18 cellular contexts compared by ENCODE assay signal in the genomic region with DNA sequence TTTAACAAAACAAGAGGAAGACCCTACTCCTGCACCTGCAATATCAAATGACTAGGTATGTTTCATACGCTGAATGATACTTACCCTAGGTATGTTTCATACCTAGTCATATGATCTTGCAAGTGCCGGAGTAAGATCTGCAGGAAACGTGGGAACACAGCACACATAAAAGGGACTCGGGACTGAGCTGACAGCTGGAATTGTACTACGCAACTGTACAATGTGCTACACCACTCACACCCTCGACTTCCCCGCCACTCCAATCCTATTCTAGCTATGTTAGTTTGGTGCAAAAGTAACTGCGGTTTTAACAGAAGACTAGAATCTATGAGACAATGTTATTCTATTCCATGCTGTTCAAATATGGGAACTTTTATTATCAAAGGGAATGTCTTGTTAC. TPM values are rescaled to one million over a fixed set of nuclear protein-coding genes. Genes with fewer than 3 reads are reported as not detected.
"Had no signal": no experiment of that assay in that cellular context is flagged by ENCODE, and none has a peak within 500 bp of the region (broad histone marks: within the 10 kb centered on the region; RNA-seq: fewer than 3 reads in every experiment).

No MANE protein-coding gene starts in this region.

- H3K4me1 ChIP-seq: vagina had no signal

- H3K4me3 Mint-ChIP-seq: activated CD8-positive, alpha-beta memory T cell treated with anti-CD3 and anti-CD28 coated beads, Interleukin-2, amount 10 ng/mL, durations not matched to agents 7 days and 5 days; natural killer cell treated with Interleukin-12 subunit alpha and Interleukin-12 subunit beta and Interleukin-15 and Interleukin-18, amount 100 ng/mL, for 72 hours had no signal

- H3K27ac ChIP-seq: adrenal gland, dorsolateral prefrontal cortex, hepatocyte, tibial nerve, vagina had no signal

- H3K4me1 Mint-ChIP-seq: activated CD8-positive, alpha-beta memory T cell treated with anti-CD3 and anti-CD28 coated beads, Interleukin-2, amount 10 ng/mL, durations not matched to agents 7 days and 5 days had no signal

- H3K4me3 ChIP-seq: adrenal gland, dorsolateral prefrontal cortex, hepatocyte, tibial nerve, vagina had no signal

- H3K4me2 ChIP-seq: hepatocyte had no signal

- H3K9me3 ChIP-seq: adrenal gland, tibial nerve, vagina had no signal

- H3K27ac Mint-ChIP-seq: activated CD8-positive, alpha-beta memory T cell treated with anti-CD3 and anti-CD28 coated beads, Interleukin-2, amount 10 ng/mL, durations not matched to agents 7 days and 5 days had no signal

- H3K27me3 ChIP-seq: adrenal gland, dorsolateral prefrontal cortex, hepatocyte, tibial nerve, vagina had no signal

- DNase-seq: activated CD4-positive, alpha-beta T cell treated with anti-CD3 and anti-CD28 coated beads, Interleukin-2, amount 50 U/mL, for 1 hour; activated CD4-positive, CD25-positive, alpha-beta regulatory T cell; activated CD8-positive, alpha-beta memory T cell treated with anti-CD3 and anti-CD28 coated beads, Interleukin-2, amount 10 ng/mL, durations not matched to agents 7 days and 5 days; activated gamma-delta T cell treated with Interleukin-2 at 50 U/mL for 16 hours; activated T-cell treated with anti-CD3 and anti-CD28 coated beads, Interleukin-2, amount 50 U/mL, for 48 hours; adrenal gland; dorsolateral prefrontal cortex; left ventricle myocardium superior; mesenchymal stem cell; stimulated activated CD4-positive, alpha-beta T cell treated with anti-CD3 and anti-CD28 coated beads, Interleukin-2, amount 100 ng/mL, for 48 hours; stimulated activated naive CD4-positive, alpha-beta T cell treated with Interleukin-2 at 50 U/mL for 16 hours; substantia nigra had no signal

- ATAC-seq: activated CD8-positive, alpha-beta memory T cell treated with anti-CD3 and anti-CD28 coated beads, Interleukin-2, amount 10 ng/mL, durations not matched to agents 7 days and 5 days; left ventricle myocardium superior; natural killer cell treated with Interleukin-12 subunit alpha and Interleukin-12 subunit beta and Interleukin-15 and Interleukin-18, amount 100 ng/mL, for 72 hours had no signal

- H3K9me3 Mint-ChIP-seq: natural killer cell treated with Interleukin-12 subunit alpha and Interleukin-12 subunit beta and Interleukin-15 and Interleukin-18, amount 100 ng/mL, for 72 hours had no signal

- H3K27me3 Mint-ChIP-seq: activated CD8-positive, alpha-beta memory T cell treated with anti-CD3 and anti-CD28 coated beads, Interleukin-2, amount 10 ng/mL, durations not matched to agents 7 days and 5 days; natural killer cell treated with Interleukin-12 subunit alpha and Interleukin-12 subunit beta and Interleukin-15 and Interleukin-18, amount 100 ng/mL, for 72 hours had no signal

RNA-seq across cellular contexts. Expression of gene IL5RA, which starts 47.3 kb away (rescaled TPM):
- total RNA-seq: activated CD8-positive, alpha-beta memory T cell treated with anti-CD3 and anti-CD28 coated beads, Interleukin-2, amount 10 ng/mL, durations not matched to agents 7 days and 5 days; kidney epithelial cell; renal cortical epithelial cell; vagina had no signal
- polyA plus RNA-seq: hepatocyte had no signal
